Comparison of ENCODE assay signal across 1 cellular context in genomic region chr7:116621649-116622048, GRCh38.
A peak's percentile ranks its signal among the peaks of the same experiment; 100 is the strongest.
TF ChIP-seq lines count a peak whose summit lies in the region.

No MANE protein-coding gene starts in this region.

TF ChIP-seq in K562, 482 proteins besides CTCF, POLR2A, EP300 and RAD21 (continued from another document):
- TF ChIP-seq ZNF655 (CRISPR knock-in tag; IDR thresholded peaks at IDR 0.05) (no peak), ZBTB2 (IDR thresholded peaks at IDR 0.05) (no peak), LARP7 (IDR thresholded peaks at IDR 0.05) (no peak), EP400 (IDR thresholded peaks at IDR 0.05) (no peak), RNF2 (IDR thresholded peaks at IDR 0.05) (no peak), ZBTB40 (IDR thresholded peaks at IDR 0.05) (no peak), ZBTB40 (CRISPR knock-in tag; IDR thresholded peaks at IDR 0.05) (no peak), ZBTB26 (CRISPR knock-in tag; IDR thresholded peaks at IDR 0.05) (no peak), MAFF (IDR thresholded peaks at IDR 0.05; ENCODE audit: low read length) (no peak), CREM (IDR thresholded peaks at IDR 0.05; ENCODE audit: low read depth) (peak; percentile 21; the same call in 1 of the 2 replicates), L3MBTL2 (IDR thresholded peaks at IDR 0.05) (0 out of 2 replicates have a peak, but pooled peaks have one; percentile 11), DIDO1 (tag; IDR thresholded peaks at IDR 0.05; ENCODE audit: low read depth) (no peak), PRMT5 (CRISPR knock-in tag; IDR thresholded peaks at IDR 0.05) (no peak), ZNF174 (CRISPR knock-in tag; IDR thresholded peaks at IDR 0.05) (no peak), NR3C1 (CRISPR knock-in tag; IDR thresholded peaks at IDR 0.05) (no peak), LEF1 (IDR thresholded peaks at IDR 0.05) (no peak), ATF1 (CRISPR knock-in tag; IDR thresholded peaks at IDR 0.05) (no peak), ATF1 (tag; IDR thresholded peaks at IDR 0.05) (peak; percentile 41; the same call in 1 of the 2 replicates), SLC30A9 (CRISPR knock-in tag; IDR thresholded peaks at IDR 0.05) (no peak), ZNF717 (CRISPR knock-in tag; IDR thresholded peaks at IDR 0.05) (no peak), FUS (optimal IDR thresholded peaks at IDR 0.05; ENCODE audit: low read depth, low read length) (no peak), PATZ1 (CRISPR knock-in tag; IDR thresholded peaks at IDR 0.05; ENCODE audit: borderline replicate concordance) (no peak), KDM5B (IDR thresholded peaks at IDR 0.05; ENCODE audit: insufficient replicate concordance, low read depth, low read length) (no peak), ATF6 (CRISPR knock-in tag; IDR thresholded peaks at IDR 0.05) (no peak), CEBPG (CRISPR knock-in tag; IDR thresholded peaks at IDR 0.05) (no peak), CEBPG (tag; conservative IDR thresholded peaks at IDR 0.05 in 1 of 2, IDR thresholded peaks at IDR 0.05 in 1 of 2) (peak; percentile 74 to 96), REST (CRISPR knock-in tag; IDR thresholded peaks at IDR 0.05; ENCODE audit: low read depth) (no peak), HNRNPL (IDR thresholded peaks at IDR 0.05; ENCODE audit: low read depth, low read length) (no peak), ZNF79 (CRISPR knock-in tag; IDR thresholded peaks at IDR 0.05; ENCODE audit: low read depth) (no peak), KDM4B (IDR thresholded peaks at IDR 0.05; ENCODE audit: borderline replicate concordance in 2 of 2, low read depth in 1 of 2) (no peak), MCM7 (IDR thresholded peaks at IDR 0.05) (no peak), SMARCA4 (IDR thresholded peaks at IDR 0.05) (no peak), TAF9B (IDR thresholded peaks at IDR 0.05; ENCODE audit: partially characterized antibody) (no peak), ATF3 (IDR thresholded peaks at IDR 0.05) (peak; percentile 43; the same call in 1 of the 2 replicates), ATF3 (CRISPR knock-in tag; conservative IDR thresholded peaks at IDR 0.05) (no peak), ZKSCAN1 (IDR thresholded peaks at IDR 0.05; ENCODE audit: low read depth, low read length) (no peak), PTBP1 (IDR thresholded peaks at IDR 0.05; ENCODE audit: low read depth, low read length) (no peak)
